In genomic region chr17:1043601-1044251, GRCh38 we compare ENCODE assay signal across 12 cellular contexts. TPM values are rescaled to one million over a fixed set of nuclear protein-coding genes. Genes with fewer than 3 reads are reported as not detected.
DNase-seq lines count a peak whose midpoint lies in the region; ATAC-seq, FAIRE-seq and TF ChIP-seq lines count a peak whose summit lies in the region.
"Had no signal": no experiment of that assay in that cellular context is flagged by ENCODE, and none has a peak within 500 bp of the region (broad histone marks: within the 10 kb centered on the region; RNA-seq: fewer than 3 reads in every experiment).

No MANE protein-coding gene starts in this region.

- ATAC-seq in left lobe of liver: peak; percentile 28

- no peak for TF ChIP-seq EP300 in suprapubic skin (IDR thresholded peaks at IDR 0.05)

- H3K36me3 ChIP-seq in endothelial cell of umbilical vein (ENCODE audit: control insufficient read depth in 2 of 2, extremely low read depth in 1 of 2, insufficient read depth in 2 of 2, low read length in 2 of 2) (peaks cover 0 to 2% of the 10 kb centered on the region in 2 experiments), suprapubic skin (peaks cover 35% of the 10 kb centered on the region), Karpas-422 (ENCODE audit: insufficient read depth, low read length) (peaks cover 22% of the 10 kb centered on the region; the same call in 1 of the 2 replicates)

- 55% methylated on average over 19 of the region's 21 CpGs for WGBS in suprapubic skin

- peak; percentile 95 for FAIRE-seq in endothelial cell of umbilical vein (lab: Jason Lieb, UNC)

- dilution Hi-C loops in endothelial cell of umbilical vein (cut with MboI; ENCODE audit: extremely low pct_ligation_motif_present, low sequenced_read_pairs): no loop called here

- TF ChIP-seq CTCF in endothelial cell of umbilical vein (IDR thresholded peaks at IDR 0.05; ENCODE audit: extremely low read depth in 1 of 2, insufficient read depth in 1 of 2, low read depth in 1 of 2, low read length in 2 of 2) (no peak), suprapubic skin (IDR thresholded peaks at IDR 0.05) (no peak)

- H3K27me3 ChIP-seq in endothelial cell of umbilical vein (ENCODE audit: control insufficient read depth in 2 of 2, insufficient read depth in 2 of 2, low read length in 2 of 2): no peaks in the 10 kb centered on the region
- no peaks in the 10 kb centered on the region for H3K27me3 ChIP-seq in suprapubic skin
- no peaks in the 10 kb centered on the region for H3K27me3 ChIP-seq in Karpas-422 (ENCODE audit: low read length)

- DNase-seq in NCI-H526 treated with DMSO at 0.1 percent for 48 hours (lab: John Stamatoyannopoulos, UW): peak; percentile 34
- peak; percentile 96 for DNase-seq in endothelial cell of umbilical vein (ENCODE audit: low read depth, low spot score)
- DNase-seq in left lobe of liver (ENCODE audit: low spot score): no peak
- no peak for DNase-seq in suprapubic skin (ENCODE audit: low spot score in 2 of 2)
- no peak for DNase-seq in foreskin melanocyte
- no peak for DNase-seq in A172 (ENCODE audit: low spot score)
- no peak for DNase-seq in T1000 (lab: John Stamatoyannopoulos, UW)
- DNase-seq in Karpas-422: no peak
- DNase-seq: activated CD4-positive, alpha-beta T cell treated with anti-CD3 and anti-CD28 coated beads, Interleukin-2, amount 10 ng/mL, durations not matched to agents 24 days and 14 days; activated naive CD8-positive, alpha-beta T cell treated with anti-CD3 and anti-CD28 coated beads, Interleukin-2, amount 10 ng/mL, durations not matched to agents 7 days and 5 days; KG1 had no signal

- TF ChIP-seq POLR2A in endothelial cell of umbilical vein (IDR thresholded peaks at IDR 0.05; ENCODE audit: low read depth, low read length) (no peak), suprapubic skin (IDR thresholded peaks at IDR 0.05) (no peak)

- BruUV-seq in endothelial cell of umbilical vein (replicated peaks; lab: Mats Ljungman, UMichigan): no TSS peak

- no peaks in the 10 kb centered on the region for H3K9me1 ChIP-seq in endothelial cell of umbilical vein (replicated peaks; ENCODE audit: control insufficient read depth, extremely low read depth, insufficient read depth, low read length)

- H3K9me2 ChIP-seq in Karpas-422 (replicated peaks; ENCODE audit: insufficient read depth, low read length): no peaks in the 10 kb centered on the region

- H3K4me1 ChIP-seq in endothelial cell of umbilical vein (ENCODE audit: control insufficient read depth, extremely low read depth, insufficient read depth, low read length): peaks cover 30% of the 10 kb centered on the region
- peaks cover 22% of the 10 kb centered on the region for H3K4me1 ChIP-seq in suprapubic skin
- no peaks in the 10 kb centered on the region for H3K4me1 ChIP-seq in Karpas-422 (ENCODE audit: low read length)

- H3K79me2 ChIP-seq in endothelial cell of umbilical vein (ENCODE audit: control insufficient read depth, insufficient read depth, low read length) (peaks cover 20% of the 10 kb centered on the region), Karpas-422 (ENCODE audit: low read length) (no peaks in the 10 kb centered on the region)

- peak overlapping the region; percentile 27 for H3K4me2 ChIP-seq in endothelial cell of umbilical vein (ENCODE audit: insufficient read depth, low read length)
- no peak overlapping the region for H3K4me2 ChIP-seq in Karpas-422 (ENCODE audit: low read depth, low read length, poor library complexity, severe bottlenecking)

- CTCF ChIA-PET in endothelial cell of umbilical vein (lab: Charles Lee): interaction anchor here (0.7 to 3.0 kb wide), 13 partner anchors 12 to 164 kb away, joined by 3 to 79 read pairs (median 6); partner anchors contain the start of genes NXN and TIMM22

- H3K4me3 ChIP-seq in endothelial cell of umbilical vein (replicated peaks in 1 of 3; ENCODE audit: insufficient read depth in 1 of 3, low read depth in 1 of 3, low read length in 3 of 3): no peak overlapping the region
- no peak overlapping the region for H3K4me3 ChIP-seq in suprapubic skin
- no peak overlapping the region for H3K4me3 ChIP-seq in Karpas-422 (ENCODE audit: low read length)
- H3K4me3 ChIP-seq: SK-N-MC had no signal

- H3K9me3 ChIP-seq in endothelial cell of umbilical vein (replicated peaks; ENCODE audit: control insufficient read depth, insufficient read depth, low read length): no peaks in the 10 kb centered on the region
- no peaks in the 10 kb centered on the region for H3K9me3 ChIP-seq in suprapubic skin
- H3K9me3 ChIP-seq in Karpas-422 (ENCODE audit: low read length): no peaks in the 10 kb centered on the region

- intact Hi-C loops in endothelial cell of umbilical vein (cut with micrococcal nuclease): loop anchor here (1.0 kb wide), 2 partner anchors 38 to 41 kb away; no protein-coding TSS in a partner anchor

- no peak overlapping the region for H2AFZ ChIP-seq in endothelial cell of umbilical vein (ENCODE audit: low read depth, low read length)
- H2AFZ ChIP-seq in Karpas-422 (ENCODE audit: low read length): no peak overlapping the region

- H4K20me1 ChIP-seq in endothelial cell of umbilical vein (replicated peaks; ENCODE audit: control insufficient read depth, extremely low read depth, insufficient read depth, low read length) (no peaks in the 10 kb centered on the region), Karpas-422 (ENCODE audit: insufficient read depth, low read depth, low read length) (no peaks in the 10 kb centered on the region)

- POLR2A ChIA-PET in endothelial cell of umbilical vein (lab: Charles Lee): interaction anchor here (0.6 to 1.1 kb wide), 4 partner anchors 19 to 323 kb away, joined by 3 to 4 read pairs (median 3); no protein-coding TSS in a partner anchor

- peak overlapping the region; percentile 58 for H3K27ac ChIP-seq in endothelial cell of umbilical vein (ENCODE audit: insufficient read depth, low read depth, low read length)
- H3K27ac ChIP-seq in suprapubic skin: peak overlapping the region; percentile 15
- H3K27ac ChIP-seq in Karpas-422 (ENCODE audit: low read length): no peak overlapping the region
- H3K27ac ChIP-seq: SK-N-MC had no signal

- peak overlapping the region; percentile 64 for H3K9ac ChIP-seq in endothelial cell of umbilical vein (replicated peaks; ENCODE audit: extremely low read depth, insufficient read depth, low read length)
- no peak overlapping the region for H3K9ac ChIP-seq in Karpas-422 (ENCODE audit: low read length)

TF ChIP-seq in endothelial cell of umbilical vein, 7 proteins besides CTCF, POLR2A, EP300 and RAD21:
- TF ChIP-seq POLR2AphosphoS5 (IDR thresholded peaks at IDR 0.05; ENCODE audit: insufficient read depth, low read depth, low read length) (peak; percentile 44), MAX (IDR thresholded peaks at IDR 0.05; ENCODE audit: insufficient read depth, insufficient read length) (peak; percentile 71), MYC (IDR thresholded peaks at IDR 0.05; ENCODE audit: low read depth, low read length) (peak; percentile 77), JUN (IDR thresholded peaks at IDR 0.05; ENCODE audit: borderline replicate concordance, insufficient read depth, insufficient read length, low read depth) (no peak), FOS (IDR thresholded peaks at IDR 0.05; ENCODE audit: borderline replicate concordance, insufficient read depth, low read length) (peak; percentile 58), EZH2 (IDR thresholded peaks at IDR 0.05; ENCODE audit: borderline replicate concordance, low read depth, low read length, severe bottlenecking) (no peak)

RNA-seq across cellular contexts. Expression of gene TIMM22, which starts 46.8 kb away (rescaled TPM):
- 19.5 and 19.6 TPM in 2 replicates for total RNA-seq in endothelial cell of umbilical vein
- 18.6 and 19.0 TPM in 2 replicates for polyA plus RNA-seq in endothelial cell of umbilical vein
- 16.5 and 20.5 TPM in 2 replicates for polyA plus RNA-seq in endothelial cell of umbilical vein (2011; cell fraction: cytosol; rRNA removed)
- 9.6 and 10.3 TPM in 2 replicates for polyA plus RNA-seq in endothelial cell of umbilical vein (2011; cell fraction: nucleus; rRNA removed)
- 22.1 and 22.5 TPM in 2 replicates for polyA plus RNA-seq in endothelial cell of umbilical vein (2012)
- 18.3 and 18.5 TPM in 2 replicates for polyA minus RNA-seq in endothelial cell of umbilical vein
- 8.5 TPM for polyA minus RNA-seq in endothelial cell of umbilical vein (2011; cell fraction: cytosol; rRNA and poly(A)+ RNA removed)
- polyA minus RNA-seq in endothelial cell of umbilical vein (2011; cell fraction: nucleus; rRNA and poly(A)+ RNA removed): 10.9 and 15.9 TPM in 2 replicates
- total RNA-seq in left lobe of liver: 4.2 TPM
- total RNA-seq in suprapubic skin: 10 to 100 TPM; 11.6 to 12.9 (median 12.6) TPM
- total RNA-seq in A172 (2014; rRNA removed; shearing (Covaris generic)): 17.4 and 23.5 TPM in 2 replicates
- 4.7 and 7.2 TPM in 2 replicates for total RNA-seq in Karpas-422 (2014; rRNA removed; shearing (Covaris generic); ENCODE audit: low replicate concordance)

Comparison
In these comparisons a context has a peak if more than half of its experiments do, and no peak if none do; other contexts are left out.
1. DNase-seq: peak in NCI-H526 treated with DMSO at 0.1 percent for 48 hours (single experiment) and endothelial cell of umbilical vein (single experiment); none in left lobe of liver (single experiment), suprapubic skin (0 of 2), foreskin melanocyte (single experiment), A172 (single experiment), T1000 (single experiment) and Karpas-422 (single experiment).